In genomic region chr1:10694274-10694632, GRCh38 we compare ENCODE assay signal across 8 cellular contexts.
A peak's percentile ranks its signal among the peaks of the same experiment; 100 is the strongest.
DNase-seq lines count a peak whose midpoint lies in the region; ATAC-seq and TF ChIP-seq lines count a peak whose summit lies in the region.

No MANE protein-coding gene starts in this region.

- peak overlapping the region; percentile 90 for H3K4me3 ChIP-seq in BLaER1
- H3K4me3 ChIP-seq in HUES64 (ENCODE audit: low read length): peak overlapping the region; percentile 68
- H3K4me3 ChIP-seq in tibial nerve: peak overlapping the region in 3 of 4 donors; percentile 67 to 85 (median 83)

- H3K27ac Mint-ChIP-seq in effector memory CD8-positive, alpha-beta T cell: peak overlapping the region; percentile 82 to 91
- H3K27ac Mint-ChIP-seq in naive thymus-derived CD8-positive, alpha-beta T cell: peak overlapping the region in 9 of 10 donors; percentile 84 to 93 (median 89)

- H3K4me2 ChIP-seq in BLaER1: peak overlapping the region; percentile 91

- peak; percentile 59 for ATAC-seq in GM19324 (IDR thresholded peaks at IDR 0.05; ENCODE audit: low FRiP score, unreplicated experiment)
- peak; percentile 67 to 71 for ATAC-seq in activated CD4-positive, CD25-positive, alpha-beta regulatory T cell treated with anti-CD3 and anti-CD28 coated beads, Interleukin-2, amount 50 U/mL, for 24 hours
- peak; percentile 69 for ATAC-seq in effector memory CD8-positive, alpha-beta T cell (replicated peaks)
- ATAC-seq in naive thymus-derived CD8-positive, alpha-beta T cell: peak; percentile 69 to 77

- H3K9ac ChIP-seq in BLaER1: peak overlapping the region; percentile 82
- H3K9ac ChIP-seq in HUES64 (ENCODE audit: low read depth, low read length): no peak overlapping the region

- no peaks in the 10 kb centered on the region for H3K9me3 ChIP-seq in BLaER1
- no peaks in the 10 kb centered on the region for H3K9me3 ChIP-seq in HUES64 (ENCODE audit: insufficient read depth, low read depth, low read length)
- H3K9me3 ChIP-seq in tibial nerve: no peaks in the 10 kb centered on the region

- POLR2A ChIA-PET in naive thymus-derived CD8-positive, alpha-beta T cell (lab: Charles Lee): no interaction called here

- H4K20me1 ChIP-seq in BLaER1: peaks cover 16% of the 10 kb centered on the region

- peak overlapping the region; percentile 85 to 95 for H3K4me3 Mint-ChIP-seq in effector memory CD8-positive, alpha-beta T cell
- peak overlapping the region; percentile 71 to 92 (median 83) for H3K4me3 Mint-ChIP-seq in naive thymus-derived CD8-positive, alpha-beta T cell

- H3K36me3 ChIP-seq in BLaER1 (no peaks in the 10 kb centered on the region), HUES64 (ENCODE audit: insufficient read depth, low read length) (no peaks in the 10 kb centered on the region), tibial nerve (no peaks in the 10 kb centered on the region)

- under 1% methylated on average over 46 of the region's 46 CpGs for whole genome bisulfite sequencing in HUES64
- 0 to 2% methylated on average over 9 to 32 of the region's 46 CpGs for WGBS in tibial nerve, 2 donors

- TF ChIP-seq CTCF in tibial nerve (IDR thresholded peaks at IDR 0.05): no peak

- H3K9me3 Mint-ChIP-seq in effector memory CD8-positive, alpha-beta T cell: no peaks in the 10 kb centered on the region
- H3K9me3 Mint-ChIP-seq in naive thymus-derived CD8-positive, alpha-beta T cell: no peaks in the 10 kb centered on the region

- TF ChIP-seq EP300 in tibial nerve (IDR thresholded peaks at IDR 0.05): no peak

- peak in 1 of 3 experiments; percentile 32 for DNase-seq in effector memory CD8-positive, alpha-beta T cell
- peak in 3 of 10 donors; percentile 47 to 77 (median 54) for DNase-seq in naive thymus-derived CD8-positive, alpha-beta T cell
- peak in 1 of 2 donors; percentile 20 for DNase-seq in tibial nerve (ENCODE audit: low spot score in 2 of 2)
- DNase-seq in D341Med (ENCODE audit: low spot score): no peak

- H3K36me3 Mint-ChIP-seq in effector memory CD8-positive, alpha-beta T cell (ENCODE audit: insufficient read depth): peaks cover 21% of the 10 kb centered on the region
- H3K36me3 Mint-ChIP-seq in naive thymus-derived CD8-positive, alpha-beta T cell: no peaks in the 10 kb centered on the region

- H3K27me3 Mint-ChIP-seq in effector memory CD8-positive, alpha-beta T cell: no peaks in the 10 kb centered on the region
- no peaks in the 10 kb centered on the region for H3K27me3 Mint-ChIP-seq in naive thymus-derived CD8-positive, alpha-beta T cell

- H3K27ac ChIP-seq in BLaER1 (peak overlapping the region; percentile 68; the same call in 1 of the 2 replicates), HUES64 (ENCODE audit: low read depth, low read length) (no peak overlapping the region), tibial nerve (peak overlapping the region in 3 of 4 donors; percentile 50 to 81 (median 81))

- H3K4me1 Mint-ChIP-seq in effector memory CD8-positive, alpha-beta T cell (ENCODE audit: low read depth in 2 of 2): peaks cover 23 to 26% of the 10 kb centered on the region in 2 donors
- H3K4me1 Mint-ChIP-seq in naive thymus-derived CD8-positive, alpha-beta T cell: peaks cover 8 to 17% (median 16%) of the 10 kb centered on the region in 4 donors

- H3K4me1 ChIP-seq in BLaER1: peaks cover 46% of the 10 kb centered on the region
- peaks cover 5% of the 10 kb centered on the region; the same call in 1 of the 2 replicates for H3K4me1 ChIP-seq in HUES64 (ENCODE audit: insufficient read depth, low read length)
- peaks cover 0 to 19% (median 11%) of the 10 kb centered on the region in 4 donors for H3K4me1 ChIP-seq in tibial nerve

- no peak for TF ChIP-seq POLR2A in tibial nerve (IDR thresholded peaks at IDR 0.05)

- H3K27me3 ChIP-seq in BLaER1 (peaks cover 22% of the 10 kb centered on the region), HUES64 (ENCODE audit: insufficient read depth, low read length) (peaks cover 22% of the 10 kb centered on the region), tibial nerve (no peaks in the 10 kb centered on the region)
